Comparison of ENCODE assay signal across 8 cellular contexts in genomic region chr12:89544730-89545184, GRCh38. TPM values are rescaled to one million over a fixed set of nuclear protein-coding genes. Genes with fewer than 3 reads are reported as not detected.
DNase-seq lines count a peak whose midpoint lies in the region; ATAC-seq lines count a peak whose summit lies in the region.

No MANE protein-coding gene starts in this region.

- H3K4me1 Mint-ChIP-seq in naive thymus-derived CD8-positive, alpha-beta T cell, result peaks cover 3 to 10% (median 5%) of the 10 kb centered on the region in 4 donors

- H3K36me3 Mint-ChIP-seq in naive thymus-derived CD8-positive, alpha-beta T cell, result no peaks in the 10 kb centered on the region

- DNase-seq in DMS 273 (lab: John Stamatoyannopoulos, UW; ENCODE audit: unreplicated experiment), result peak; percentile 89
- DNase-seq in NCI-H2029 (lab: John Stamatoyannopoulos, UW), result peak; percentile 81
- DNase-seq in cerebellar cortex (ENCODE audit: low spot score), result peak; percentile 91
- DNase-seq in midbrain (lab: John Stamatoyannopoulos, UW), result peak; percentile 26
- DNase-seq in naive thymus-derived CD8-positive, alpha-beta T cell, result no peak
- no peak for DNase-seq in stimulated activated CD4-positive, alpha-beta T cell treated with anti-CD3 and anti-CD28 coated beads, Interleukin-4, amount 100 ng/mL, for 4 hours

- H3K9me3 Mint-ChIP-seq in naive thymus-derived CD8-positive, alpha-beta T cell, result no peaks in the 10 kb centered on the region

- H3K4me3 Mint-ChIP-seq in naive thymus-derived CD8-positive, alpha-beta T cell, result no peak overlapping the region

- POLR2A ChIA-PET in naive thymus-derived CD8-positive, alpha-beta T cell (lab: Charles Lee), result interaction anchor here (1.1 kb wide), 1 partner anchor 14 kb away, joined by 3 read pairs; no protein-coding TSS in a partner anchor

- peaks cover 0 to 2% (median 0%) of the 10 kb centered on the region in 5 donors for H3K27me3 Mint-ChIP-seq in naive thymus-derived CD8-positive, alpha-beta T cell

- H3K27ac Mint-ChIP-seq in naive thymus-derived CD8-positive, alpha-beta T cell, result no peak overlapping the region

- ATAC-seq in naive thymus-derived CD8-positive, alpha-beta T cell, result no peak
- ATAC-seq in GM18873 (IDR thresholded peaks at IDR 0.05; ENCODE audit: low FRiP score, unreplicated experiment) (no peak), GM18511 (IDR thresholded peaks at IDR 0.05; ENCODE audit: unreplicated experiment) (no peak)

RNA-seq across cellular contexts. Expression of gene POC1B, which starts 18.9 kb away (rescaled TPM):
- 10 to 100 TPM; 23.2 to 29.3 TPM for total RNA-seq in naive thymus-derived CD8-positive, alpha-beta T cell
- 10 to 100 TPM; 22.1 to 33.0 (median 29.0) TPM for polyA plus RNA-seq in naive thymus-derived CD8-positive, alpha-beta T cell

RNA-seq across cellular contexts. Expression of gene GALNT4, which starts 20.2 kb away (rescaled TPM):
- total RNA-seq in naive thymus-derived CD8-positive, alpha-beta T cell, result 1 to 10 TPM; 7.3 to 7.7 TPM
- 1 to 10 TPM; 2.0 to 2.6 (median 2.4) TPM for polyA plus RNA-seq in naive thymus-derived CD8-positive, alpha-beta T cell

Comparison
In these comparisons a context has a peak if more than half of its experiments do, and no peak if none do; other contexts are left out.
1. DNase-seq: peak in DMS 273 (single experiment), NCI-H2029 (single experiment), cerebellar cortex (single experiment) and midbrain (single experiment); none in naive thymus-derived CD8-positive, alpha-beta T cell (0 of 10) and stimulated activated CD4-positive, alpha-beta T cell treated with anti-CD3 and anti-CD28 coated beads, Interleukin-4, amount 100 ng/mL, for 4 hours (0 of 2).